11 cellular contexts compared by ENCODE assay signal in the genomic region with DNA sequence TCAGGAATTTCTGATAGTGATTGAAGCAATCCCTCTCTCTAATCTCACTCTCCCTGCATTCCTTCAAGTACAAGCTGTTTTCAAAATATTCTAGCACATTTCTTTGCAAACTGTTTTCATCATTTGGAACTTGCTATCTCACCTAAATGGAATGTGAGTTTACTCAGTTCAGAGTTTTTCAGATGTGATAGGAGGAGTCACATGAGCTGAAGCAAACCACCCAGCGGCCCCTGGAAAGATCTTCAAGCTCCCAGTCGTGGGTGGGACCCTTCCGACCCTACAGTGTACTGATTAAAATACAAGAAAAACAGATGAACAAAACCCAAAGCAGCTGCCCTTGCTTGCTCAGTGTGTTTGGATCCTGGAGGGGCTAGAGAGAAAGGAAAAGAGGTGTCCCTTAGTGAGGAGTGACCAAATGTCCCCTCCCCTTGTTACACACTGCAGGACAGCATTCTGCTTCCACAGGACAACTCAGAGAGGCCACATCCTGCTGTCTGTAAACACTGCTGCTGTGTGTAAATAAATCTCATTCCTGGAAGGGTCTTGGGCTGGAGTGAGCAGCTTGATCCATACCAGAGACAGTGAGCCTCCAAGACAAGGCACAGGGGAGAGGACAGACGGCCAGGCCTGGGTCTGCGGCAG.
DNase-seq lines count a peak whose midpoint lies in the region; ATAC-seq and TF ChIP-seq lines count a peak whose summit lies in the region.
"Had no signal": no experiment of that assay in that cellular context is flagged by ENCODE, and none has a peak within 500 bp of the region (broad histone marks: within the 10 kb centered on the region; RNA-seq: fewer than 3 reads in every experiment).

No MANE protein-coding gene starts in this region.

- peaks cover 7% of the 10 kb centered on the region for H3K36me3 Mint-ChIP-seq in Caco-2 (ENCODE audit: insufficient read depth, unreplicated experiment)

- H3K4me1 Mint-ChIP-seq in Caco-2 (ENCODE audit: low read depth, unreplicated experiment), result peaks cover 18% of the 10 kb centered on the region

- peak; percentile 69 to 71 for DNase-seq in Caco-2
- peak; percentile 87 to 99 for DNase-seq in SJSA1 (ENCODE audit: low read depth in 1 of 2, low spot score in 2 of 2)
- peak; percentile 36 to 75 for DNase-seq in foreskin keratinocyte
- peak; percentile 50 to 82 (median 65) for DNase-seq in ovary
- no peak for DNase-seq in cerebellar nuclear complex (lab: John Stamatoyannopoulos, UW)
- DNase-seq in NCI-H82 treated with DMSO at 0.1 percent for 48 hours (lab: John Stamatoyannopoulos, UW; ENCODE audit: unreplicated experiment), result no peak
- no peak for DNase-seq in erythroblast (lab: John Stamatoyannopoulos, UW)
- DNase-seq: DMS79 treated with DMSO at 0.1 percent for 48 hours, hypothalamus had no signal

- H3K4me3 Mint-ChIP-seq in Caco-2 (ENCODE audit: unreplicated experiment), result peak overlapping the region; percentile 67

- H3K27me3 Mint-ChIP-seq in Caco-2 (ENCODE audit: insufficient read depth, unreplicated experiment), result no peaks in the 10 kb centered on the region

- no peak for TF ChIP-seq POLR2A in ovary (IDR thresholded peaks at IDR 0.05)
- TF ChIP-seq POLR2A in erythroblast (IDR thresholded peaks at IDR 0.05; ENCODE audit: low read length), result no peak

- H3K27ac Mint-ChIP-seq in Caco-2 (ENCODE audit: unreplicated experiment), result peak overlapping the region; percentile 99

- no peak overlapping the region for H3K4me3 ChIP-seq in Caco-2 (ENCODE audit: low read depth, low read length)
- H3K4me3 ChIP-seq in SJSA1, result 0 out of 2 replicates have a peak overlapping the region, but pooled peaks have one; percentile 1
- H3K4me3 ChIP-seq in ovary, result no peak overlapping the region
- H3K4me3 ChIP-seq: K562 had no signal

- H3K4me1 ChIP-seq in Caco-2 (peaks cover 27% of the 10 kb centered on the region), SJSA1 (replicated peaks) (peaks cover 22% of the 10 kb centered on the region), foreskin keratinocyte (peaks cover 4% of the 10 kb centered on the region), ovary (ENCODE audit: insufficient read depth) (peaks cover 7% of the 10 kb centered on the region)

- intact Hi-C loops in Caco-2 (cut with micrococcal nuclease; ENCODE audit: unreplicated experiment), result loop anchor here (1.0 to 2.0 kb wide), 3 partner anchors 126 to 257 kb away; a partner anchor contains a TSS
- intact Hi-C loops in ovary (cut with DNase I), result loop anchor here in 1 of 4 donors (5.0 to 10.0 kb wide), 2 partner anchors 162 to 261 kb away; no protein-coding TSS in a partner anchor

- POLR2A ChIA-PET in Caco-2 (lab: Charles Lee), result interaction anchor here (0.9 to 1.0 kb wide), 2 partner anchors 58 to 127 kb away, joined by 3 to 9 read pairs; no protein-coding TSS in a partner anchor

- CTCF ChIA-PET in Caco-2 (lab: Charles Lee), result interaction anchor here (1.1 kb wide), 1 partner anchor 103 kb away, joined by 3 read pairs; no protein-coding TSS in a partner anchor

- H3K9me3 Mint-ChIP-seq in Caco-2 (ENCODE audit: unreplicated experiment), result no peaks in the 10 kb centered on the region

- TF ChIP-seq EP300 in ovary (IDR thresholded peaks at IDR 0.05), result no peak

- TF ChIP-seq CTCF in Caco-2 (IDR thresholded peaks at IDR 0.05; ENCODE audit: insufficient read depth in 1 of 2, low read depth in 1 of 2, low read length in 1 of 2, severe bottlenecking in 1 of 2, unreplicated experiment in 1 of 2) (no peak), foreskin keratinocyte (conservative IDR thresholded peaks at IDR 0.05) (no peak), ovary (IDR thresholded peaks at IDR 0.05) (no peak)

- H3K36me3 ChIP-seq in Caco-2 (ENCODE audit: control insufficient read depth, insufficient read depth, low read length) (no peaks in the 10 kb centered on the region), SJSA1 (no peaks in the 10 kb centered on the region), ovary (no peaks in the 10 kb centered on the region)

- H3K9me3 ChIP-seq in Caco-2, result no peaks in the 10 kb centered on the region
- H3K9me3 ChIP-seq in SJSA1 (replicated peaks), result no peaks in the 10 kb centered on the region
- no peaks in the 10 kb centered on the region for H3K9me3 ChIP-seq in ovary

- peak; percentile 35 for ATAC-seq in foreskin keratinocyte
- ATAC-seq in HG03108 (IDR thresholded peaks at IDR 0.05; ENCODE audit: unreplicated experiment), result no peak
- ATAC-seq: K562 had no signal

- H3K27ac ChIP-seq in SJSA1 (peak overlapping the region; percentile 96), foreskin keratinocyte (no peak overlapping the region), ovary (peak overlapping the region; percentile 57 to 70)

- 11 to 17% (median 13%) methylated on average over 5 of the region's 5 CpGs for WGBS in ovary, 3 donors

- no peaks in the 10 kb centered on the region for H3K27me3 ChIP-seq in Caco-2 (replicated peaks; ENCODE audit: control insufficient read depth, insufficient read depth, low read length)
- no peaks in the 10 kb centered on the region for H3K27me3 ChIP-seq in SJSA1 (replicated peaks)
- no peaks in the 10 kb centered on the region for H3K27me3 ChIP-seq in foreskin keratinocyte
- H3K27me3 ChIP-seq in ovary, result no peaks in the 10 kb centered on the region

- TSS peak; percentile 75 for BruUV-seq in Caco-2 (replicated peaks; lab: Mats Ljungman, UMichigan)

Comparison
In these comparisons a context has a peak if more than half of its experiments do, and no peak if none do; other contexts are left out.
1. DNase-seq: peak in Caco-2 (2 of 2), SJSA1 (2 of 2), foreskin keratinocyte (2 of 2) and ovary (5 of 5); none in cerebellar nuclear complex (0 of 2), NCI-H82 treated with DMSO at 0.1 percent for 48 hours (single experiment) and erythroblast (0 of 2).